In genomic region chr6:116115781-116116180, GRCh38 we compare ENCODE assay signal across 11 cellular contexts. TPM values are rescaled to one million over a fixed set of nuclear protein-coding genes. Genes with fewer than 3 reads are reported as not detected.
DNase-seq lines count a peak whose midpoint lies in the region; ATAC-seq and FAIRE-seq lines count a peak whose summit lies in the region.
"Had no signal": no experiment of that assay in that cellular context is flagged by ENCODE, and none has a peak within 500 bp of the region (broad histone marks: within the 10 kb centered on the region; RNA-seq: fewer than 3 reads in every experiment).

No MANE protein-coding gene starts in this region.

- in situ Hi-C loops in ACHN (cut with HindIII; ENCODE audit: low pct_ligation_motif_present, low pct_unique_long_range_greater_than_20kb, low sequenced_read_pairs): no loop called here

- DNase-seq in ACHN: peak; percentile 24
- peak; percentile 18 for DNase-seq in RKO (ENCODE audit: low spot score)
- DNase-seq in frontal cortex (ENCODE audit: low spot score in 2 of 2): no peak
- no peak for DNase-seq in NK-92 (lab: John Stamatoyannopoulos, UW; ENCODE audit: unreplicated experiment)
- no peak for DNase-seq in NCI-H1048 (lab: John Stamatoyannopoulos, UW)
- no peak for DNase-seq in NCI-H187 (lab: John Stamatoyannopoulos, UW)
- DNase-seq: DMS79, kidney glomerular epithelial cell, NCI-H1436 treated with DMSO at 0.1 percent for 48 hours had no signal

- peak; percentile 93 for FAIRE-seq in G401.6 (lab: Jason Lieb, UNC)
- peak; percentile 86 for FAIRE-seq in frontal cortex (lab: Jason Lieb, UNC)

- no peak for ATAC-seq in GM19455 (IDR thresholded peaks at IDR 0.05; ENCODE audit: unreplicated experiment)

RNA-seq across cellular contexts. Expression of gene COL10A1, which starts 10.2 kb away (rescaled TPM):
- not detected for total RNA-seq in frontal cortex

RNA-seq across cellular contexts. Expression of gene NT5DC1, which starts 15.1 kb away (rescaled TPM):
- total RNA-seq in frontal cortex: 4.5 TPM

RNA-seq across cellular contexts. Expression of gene FRK, which starts 55.1 kb away (rescaled TPM):
- total RNA-seq in frontal cortex: 0.41 TPM

Comparison
In these comparisons a context has a peak if more than half of its experiments do, and no peak if none do; other contexts are left out.
1. DNase-seq: peak in ACHN (single experiment) and RKO (single experiment); none in frontal cortex (0 of 2), NK-92 (single experiment), NCI-H1048 (single experiment) and NCI-H187 (0 of 2).